28 cellular contexts compared by ENCODE assay signal in genomic region chr7:150860978-150861295, GRCh38. TPM values are rescaled to one million over a fixed set of nuclear protein-coding genes. Genes with fewer than 3 reads are reported as not detected.
A peak's percentile ranks its signal among the peaks of the same experiment; 100 is the strongest.
DNase-seq lines count a peak whose midpoint lies in the region; ATAC-seq, FAIRE-seq and TF ChIP-seq lines count a peak whose summit lies in the region.
"Had no signal": no experiment of that assay in that cellular context is flagged by ENCODE, and none has a peak within 500 bp of the region (broad histone marks: within the 10 kb centered on the region; RNA-seq: fewer than 3 reads in every experiment).

No MANE protein-coding gene starts in this region.

- H3K4me3 ChIP-seq in lower leg skin (ENCODE audit: low read depth, poor library complexity, severe bottlenecking): no peak overlapping the region
- H3K4me3 ChIP-seq: HAP-1, PC-9 had no signal

- FAIRE-seq in HTR-8/SVneo (lab: Jason Lieb, UNC): no peak
- FAIRE-seq: GM12892, GM19239 had no signal

- peak; percentile 34 for DNase-seq in natural killer cell treated with Interleukin-12 subunit alpha and Interleukin-12 subunit beta and Interleukin-15 and Interleukin-18, amount 100 ng/mL, for 72 hours (ENCODE audit: low spot score)
- DNase-seq in natural killer cell: no peak
- DNase-seq in lower leg skin (ENCODE audit: low spot score in 2 of 2): peak; percentile 9 to 70
- peak; percentile 57 for DNase-seq in osteocyte (ENCODE audit: extremely low spot score, unreplicated experiment)
- no peak for DNase-seq in substantia nigra (lab: John Stamatoyannopoulos, UW)
- no peak for DNase-seq in SIG-M5 treated with dmso at 0.1 percent for 504 hours (lab: John Stamatoyannopoulos, UW; ENCODE audit: unreplicated experiment)
- DNase-seq in HTR-8/SVneo (ENCODE audit: insufficient read length, low spot score): no peak
- DNase-seq: Calu3; DMS153; DND-41; HFFc6; KBM-7; MV-4-11; NCI-H1105; NCI-H1436 treated with DMSO at 0.1 percent for 48 hours; NCI-H1930; NCI-H2107; NCI-H524 treated with DMSO at 0.1 percent for 48 hours; NCI-H82; NK-92 treated with Interleukin-12 subunit alpha and Interleukin-12 subunit beta, amount 100 ng/mL, for 24 hours; PC-9 had no signal

- intact Hi-C loops in natural killer cell (cut with micrococcal nuclease): no loop called here
- intact Hi-C loops in lower leg skin (cut with DNase I; ENCODE audit: low total_unique reads): no loop called here

- no peak overlapping the region for H3K4me3 Mint-ChIP-seq in natural killer cell treated with Interleukin-12 subunit alpha and Interleukin-12 subunit beta and Interleukin-15 and Interleukin-18, amount 100 ng/mL, for 72 hours
- H3K4me3 Mint-ChIP-seq in natural killer cell: no peak overlapping the region
- no peak overlapping the region for H3K4me3 Mint-ChIP-seq in osteocyte (ENCODE audit: unreplicated experiment)
- H3K4me3 Mint-ChIP-seq: HFFc6 had no signal

- WGBS in lower leg skin, 2 donors: 70 to 71% methylated on average over 9 of the region's 9 CpGs

- ATAC-seq in natural killer cell treated with Interleukin-12 subunit alpha and Interleukin-12 subunit beta and Interleukin-15 and Interleukin-18, amount 100 ng/mL, for 72 hours: no peak
- ATAC-seq in natural killer cell: no peak
- ATAC-seq: Right ventricle myocardium inferior had no signal

- no peaks in the 10 kb centered on the region for H3K36me3 Mint-ChIP-seq in natural killer cell treated with Interleukin-12 subunit alpha and Interleukin-12 subunit beta and Interleukin-15 and Interleukin-18, amount 100 ng/mL, for 72 hours
- no peaks in the 10 kb centered on the region for H3K36me3 Mint-ChIP-seq in natural killer cell
- H3K36me3 Mint-ChIP-seq in osteocyte (ENCODE audit: unreplicated experiment): no peaks in the 10 kb centered on the region

- no peak overlapping the region for H3K27ac Mint-ChIP-seq in natural killer cell treated with Interleukin-12 subunit alpha and Interleukin-12 subunit beta and Interleukin-15 and Interleukin-18, amount 100 ng/mL, for 72 hours
- H3K27ac Mint-ChIP-seq in natural killer cell (no peak overlapping the region), osteocyte (ENCODE audit: unreplicated experiment) (no peak overlapping the region)
- H3K27ac Mint-ChIP-seq: HFFc6 had no signal

- peaks cover 9 to 12% of the 10 kb centered on the region in 2 donors for H3K27me3 Mint-ChIP-seq in natural killer cell treated with Interleukin-12 subunit alpha and Interleukin-12 subunit beta and Interleukin-15 and Interleukin-18, amount 100 ng/mL, for 72 hours
- H3K27me3 Mint-ChIP-seq in natural killer cell (ENCODE audit: low read depth in 2 of 2): peaks cover 8 to 14% of the 10 kb centered on the region in 2 donors
- peaks cover 2% of the 10 kb centered on the region for H3K27me3 Mint-ChIP-seq in osteocyte (ENCODE audit: unreplicated experiment)

- H3K4me1 Mint-ChIP-seq in natural killer cell treated with Interleukin-12 subunit alpha and Interleukin-12 subunit beta and Interleukin-15 and Interleukin-18, amount 100 ng/mL, for 72 hours (ENCODE audit: low read depth in 2 of 2): peaks cover 0 to 6% of the 10 kb centered on the region in 2 donors
- no peaks in the 10 kb centered on the region for H3K4me1 Mint-ChIP-seq in natural killer cell
- no peaks in the 10 kb centered on the region for H3K4me1 Mint-ChIP-seq in osteocyte (ENCODE audit: unreplicated experiment)

- no peaks in the 10 kb centered on the region for H3K9me3 Mint-ChIP-seq in natural killer cell treated with Interleukin-12 subunit alpha and Interleukin-12 subunit beta and Interleukin-15 and Interleukin-18, amount 100 ng/mL, for 72 hours
- H3K9me3 Mint-ChIP-seq in natural killer cell (no peaks in the 10 kb centered on the region), osteocyte (ENCODE audit: unreplicated experiment) (no peaks in the 10 kb centered on the region)
- H3K9me3 Mint-ChIP-seq: HFFc6 had no signal

- no peak for TF ChIP-seq CTCF in natural killer cell (IDR thresholded peaks at IDR 0.05)
- no peak for TF ChIP-seq CTCF in lower leg skin (IDR thresholded peaks at IDR 0.05)
- TF ChIP-seq CTCF in osteocyte (IDR thresholded peaks at IDR 0.05): no peak

- H3K27ac ChIP-seq in substantia nigra (ENCODE audit: low read depth, low read length, poor library complexity, severe bottlenecking): no peak overlapping the region
- H3K27ac ChIP-seq: PC-9 had no signal

- TF ChIP-seq POLR2A in lower leg skin (IDR thresholded peaks at IDR 0.05): no peak

RNA-seq across cellular contexts. Expression of gene AOC1, which starts 8.6 kb away (rescaled TPM):
- total RNA-seq in natural killer cell treated with Interleukin-12 subunit alpha and Interleukin-12 subunit beta and Interleukin-15 and Interleukin-18, amount 100 ng/mL, for 72 hours: not detected
- total RNA-seq in natural killer cell (not detected), lower leg skin (1 to 10 TPM; 1.2 to 6.7 (median 3.5) TPM), osteocyte (not detected in 2 replicates)
- total RNA-seq: A172, HFFc6, LHCN-M2, RPMI7951 had no signal

Comparison
In these comparisons a context has a peak if more than half of its experiments do, and no peak if none do; other contexts are left out.
1. DNase-seq: peak in natural killer cell treated with Interleukin-12 subunit alpha and Interleukin-12 subunit beta and Interleukin-15 and Interleukin-18, amount 100 ng/mL, for 72 hours (single experiment), lower leg skin (2 of 2) and osteocyte (single experiment); none in natural killer cell (single experiment), substantia nigra (0 of 49), SIG-M5 treated with dmso at 0.1 percent for 504 hours (single experiment) and HTR-8/SVneo (single experiment).